ENCODE assay signal across 19 cellular contexts in the genomic region with DNA sequence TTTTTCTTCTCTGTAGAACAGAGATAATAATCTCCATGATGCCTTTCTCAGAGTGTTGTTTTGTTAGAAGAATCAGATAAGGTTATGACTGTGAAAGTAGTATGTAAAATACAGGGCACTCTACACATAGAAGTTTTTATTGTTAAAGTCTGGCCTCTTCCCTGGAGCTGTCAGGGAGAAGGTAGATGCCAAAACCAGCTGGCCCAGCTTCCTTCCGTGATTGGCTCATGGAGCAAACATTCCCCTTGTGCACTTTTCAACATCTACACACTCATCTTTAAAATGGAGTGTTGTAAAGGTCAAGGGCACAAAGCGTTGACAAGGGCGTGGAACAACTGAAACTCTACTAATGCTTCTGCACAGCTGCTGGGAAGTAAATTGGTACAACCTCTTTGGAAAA. TPM values are rescaled to one million over a fixed set of nuclear protein-coding genes. Genes with fewer than 3 reads are reported as not detected.
"Had no signal": no experiment of that assay in that cellular context is flagged by ENCODE, and none has a peak within 500 bp of the region (broad histone marks: within the 10 kb centered on the region; RNA-seq: fewer than 3 reads in every experiment).

No MANE protein-coding gene starts in this region.

- H3K9me3 Mint-ChIP-seq: activated T-helper 1 cell treated with anti-CD3 and anti-CD28 coated beads, Interleukin-12 subunit alpha, Interleukin-12 subunit beta, Interleukin-2, Interleukin-4 antibody, amounts not matched to agents 30 ng/mL and 10 ng/mL and 1 ng/mL, durations not matched to agents 14 hours and 24 hours and 36 hours; endodermal cell had no signal

- ATAC-seq: esophagus mucosa, left lobe of liver had no signal

- FAIRE-seq: frontal cortex, urothelium cell line had no signal

- H3K4me1 Mint-ChIP-seq: endodermal cell had no signal

- H3K36me3 ChIP-seq: WERI-Rb-1 had no signal

- H3K4me3 Mint-ChIP-seq: activated T-helper 1 cell treated with anti-CD3 and anti-CD28 coated beads, Interleukin-12 subunit alpha, Interleukin-12 subunit beta, Interleukin-2, Interleukin-4 antibody, amounts not matched to agents 30 ng/mL and 10 ng/mL and 1 ng/mL, durations not matched to agents 14 hours and 24 hours and 36 hours; endodermal cell had no signal

- H3K9me3 ChIP-seq: stomach had no signal

- H3K4me3 ChIP-seq: skin epidermis, stomach had no signal

- H3K4me1 ChIP-seq: stomach had no signal

- H3K27ac ChIP-seq: stomach, WERI-Rb-1 had no signal

- H3K27ac Mint-ChIP-seq: activated T-helper 1 cell treated with anti-CD3 and anti-CD28 coated beads, Interleukin-12 subunit alpha, Interleukin-12 subunit beta, Interleukin-2, Interleukin-4 antibody, amounts not matched to agents 30 ng/mL and 10 ng/mL and 1 ng/mL, durations not matched to agents 14 hours and 24 hours and 36 hours; endodermal cell had no signal

- DNase-seq: activated CD4-positive, alpha-beta T cell treated with anti-CD3 and anti-CD28 coated beads for 4 hours; activated naive CD4-positive, alpha-beta T cell treated with Interleukin-2 at 50 U/mL for 16 hours; cerebellar nuclear complex; endodermal cell; islet precursor cell; mesendoderm; stimulated activated CD4-positive, alpha-beta T cell treated with anti-CD3 and anti-CD28 coated beads, Interleukin-4, amount 100 ng/mL, for 4 hours; stomach; T-helper 9 cell; WERI-Rb-1 had no signal

RNA-seq across cellular contexts. Expression of a gene that starts 7.4 kb away (rescaled TPM):
- total RNA-seq: activated T-helper 1 cell treated with anti-CD3 and anti-CD28 coated beads, Interleukin-12 subunit alpha, Interleukin-12 subunit beta, Interleukin-2, Interleukin-4 antibody, amounts not matched to agents 30 ng/mL and 10 ng/mL and 1 ng/mL, durations not matched to agents 14 hours and 24 hours and 36 hours; dermis microvascular lymphatic vessel endothelial cell; frontal cortex; osteoblast had no signal
- polyA plus RNA-seq: neural cell had no signal

RNA-seq across cellular contexts. Expression of a gene that starts 38.8 kb away (rescaled TPM):
- total RNA-seq: dermis microvascular lymphatic vessel endothelial cell, osteoblast had no signal
- polyA plus RNA-seq: neural cell had no signal
